In genomic region chr2:192082121-192082520, GRCh38 we compare ENCODE assay signal across 24 cellular contexts.
"Had no signal": no experiment of that assay in that cellular context is flagged by ENCODE, and none has a peak within 500 bp of the region (broad histone marks: within the 10 kb centered on the region; RNA-seq: fewer than 3 reads in every experiment).

No MANE protein-coding gene starts in this region.

- H3K4me1 ChIP-seq: SJSA1 had no signal

- DNase-seq: KBM-7, MV-4-11, NCI-H1048, NCI-H1105, NCI-H1417, NCI-H1436 treated with DMSO at 0.1 percent for 48 hours, NCI-H1694, NCI-H187 treated with DMSO at 0.1 percent for 48 hours, NCI-H2029 treated with DMSO at 0.1 percent for 48 hours, NCI-H2171, NCI-H226, NCI-H446, NCI-H510A, NCI-H524 treated with DMSO at 0.1 percent for 48 hours, NCI-H69, NCI-H774, RPMI8226, SIG-M5, SK-N-SH, SW 1271 had no signal

- H3K27ac ChIP-seq: HL-60, SJSA1 had no signal

- H3K36me3 ChIP-seq: SJSA1 had no signal

- H3K9ac ChIP-seq: SK-N-SH had no signal

- H3K4me3 ChIP-seq: SJSA1 had no signal

- H3K27me3 ChIP-seq: SJSA1 had no signal

- FAIRE-seq: HTR-8/SVneo, RCC 7860 had no signal

- H3K4me2 ChIP-seq: SK-N-SH had no signal

- H3K9me3 ChIP-seq: SJSA1, SK-N-SH had no signal
